Comparison of ENCODE assay signal across 13 cellular contexts in genomic region chr3:61669203-61669602, GRCh38.
DNase-seq lines count a peak whose midpoint lies in the region; ATAC-seq, FAIRE-seq and TF ChIP-seq lines count a peak whose summit lies in the region.
"Had no signal": no experiment of that assay in that cellular context is flagged by ENCODE, and none has a peak within 500 bp of the region (broad histone marks: within the 10 kb centered on the region; RNA-seq: fewer than 3 reads in every experiment).

No MANE protein-coding gene starts in this region.

- no peaks in the 10 kb centered on the region for H3K79me2 ChIP-seq in GM12878 (ENCODE audit: control insufficient read depth, insufficient read depth, low read length)

- H3K4me1 Mint-ChIP-seq in MCF 10A (ENCODE audit: insufficient read depth, unreplicated experiment) (peaks cover 24% of the 10 kb centered on the region), nephron progenitor cell (peaks cover 59% of the 10 kb centered on the region)

- in situ Hi-C loops in GM12878 (cut with MboI): no loop called here

- no peak overlapping the region for H3K9ac ChIP-seq in GM12878 (ENCODE audit: control insufficient read depth, insufficient read depth, low read length)
- H3K9ac ChIP-seq: BLaER1 treated with 17β-estradiol and CSF1 and Interleukin-3, amounts not matched to agents 10 nM and 100 nM had no signal

- FAIRE-seq in GM12878 (lab: Jason Lieb, UNC): no peak

- H3K27me3 Mint-ChIP-seq in MCF 10A (ENCODE audit: insufficient read depth, unreplicated experiment) (no peaks in the 10 kb centered on the region), nephron progenitor cell (ENCODE audit: low read depth, poor library complexity) (no peaks in the 10 kb centered on the region)

- RAD21 ChIA-PET in GM12878 (lab: Charles Lee; ENCODE audit: unreplicated experiment): interaction anchor here (0.9 to 5.9 kb wide), 17 partner anchors 13 to 226 kb away, joined by 3 to 30 read pairs (median 3); no protein-coding TSS in a partner anchor

- peak overlapping the region; percentile 84 for H3K27ac Mint-ChIP-seq in MCF 10A (ENCODE audit: low read depth, unreplicated experiment)
- H3K27ac Mint-ChIP-seq in nephron progenitor cell: peak overlapping the region; percentile 38

- H3K36me3 ChIP-seq in breast epithelium (no peaks in the 10 kb centered on the region), GM12878 (ENCODE audit: control insufficient read depth in 2 of 2, insufficient read depth in 2 of 2, low read length in 1 of 2) (no peaks in the 10 kb centered on the region)

- TF ChIP-seq CTCF in MCF 10A (IDR thresholded peaks at IDR 0.05; ENCODE audit: unreplicated experiment) (no peak), breast epithelium (IDR thresholded peaks at IDR 0.05) (no peak), GM12878 (IDR thresholded peaks at IDR 0.05 in 2 of 3, conservative IDR thresholded peaks at IDR 0.05 in 1 of 3; ENCODE audit: control insufficient read depth in 2 of 3, extremely low read depth in 1 of 3, insufficient read depth in 1 of 3, low read depth in 3 of 3, low read length in 3 of 3) (no peak), nephron progenitor cell (IDR thresholded peaks at IDR 0.05) (no peak)

- 22% methylated on average over 3 of the region's 3 CpGs for WGBS in GM12878 (ENCODE audit: insufficient coverage, insufficient replicate concordance, low lambda C conversion rate, missing lambda C conversion rate)

- POLR2A ChIA-PET in MCF 10A (lab: Yijun Ruan, JAX): interaction anchor here (0.8 to 2.5 kb wide), 7 partner anchors 11 to 108 kb away, joined by 3 to 15 read pairs (median 4); partner anchors contain the start of gene PTPRG
- POLR2A ChIA-PET in GM12878 (lab: Charles Lee): interaction anchor here (0.6 to 1.7 kb wide), 11 partner anchors 10 to 226 kb away, joined by 3 to 10 read pairs (median 4); no protein-coding TSS in a partner anchor

- H3K27me3 ChIP-seq in breast epithelium: no peaks in the 10 kb centered on the region
- no peaks in the 10 kb centered on the region for H3K27me3 ChIP-seq in GM12878 (replicated peaks in 1 of 2; ENCODE audit: control insufficient read depth in 2 of 2, insufficient read depth in 2 of 2, low read length in 1 of 2)
- H3K27me3 ChIP-seq: BLaER1 treated with 17β-estradiol and CSF1 and Interleukin-3, amounts not matched to agents 10 nM and 100 nM had no signal

- H2AFZ ChIP-seq in GM12878 (ENCODE audit: control insufficient read depth, low read depth, low read length): no peak overlapping the region

- H3K27ac ChIP-seq in breast epithelium: no peak overlapping the region
- H3K27ac ChIP-seq in GM12878 (ENCODE audit: control insufficient read depth, insufficient read depth): no peak overlapping the region
- H3K27ac ChIP-seq: BLaER1 treated with 17β-estradiol and CSF1 and Interleukin-3, amounts not matched to agents 10 nM and 100 nM had no signal

- H3K36me3 Mint-ChIP-seq in MCF 10A (ENCODE audit: insufficient read depth, unreplicated experiment): peaks cover 7% of the 10 kb centered on the region
- H3K36me3 Mint-ChIP-seq in nephron progenitor cell (ENCODE audit: low read depth): peaks cover 32% of the 10 kb centered on the region

- TF ChIP-seq EP300 in GM12878 (IDR thresholded peaks at IDR 0.05; ENCODE audit: borderline replicate concordance in 1 of 2, control insufficient read depth in 1 of 2, low read depth in 2 of 2, low read length in 2 of 2): no peak

- CTCF ChIA-PET in MCF 10A (lab: Yijun Ruan, JAX) (interaction anchor here (1.3 kb wide), 1 partner anchor 14 kb away, joined by 3 read pairs; no protein-coding TSS in a partner anchor), GM12878 (lab: Yijun Ruan, JAX) (interaction anchor here (1.0 to 3.2 kb wide), 9 partner anchors 9 to 519 kb away, joined by 3 to 21 read pairs (median 5); no protein-coding TSS in a partner anchor)

- no peak for DNase-seq in MCF 10A (ENCODE audit: unreplicated experiment)
- DNase-seq in breast epithelium (ENCODE audit: low spot score in 2 of 2): no peak
- peak; percentile 24 for DNase-seq in NCI-H69 (lab: John Stamatoyannopoulos, UW)
- no peak for DNase-seq in GM12878 (ENCODE audit: low read depth, low spot score)
- DNase-seq in nephron progenitor cell: no peak
- DNase-seq in foreskin melanocyte: no peak
- DNase-seq: Kasumi-1, MV-4-11, NCI-H1417 treated with DMSO at 0.1 percent for 48 hours, NCI-H2081 had no signal

- intact Hi-C loops in MCF 10A (cut with micrococcal nuclease): no loop called here
- intact Hi-C loops in breast epithelium (cut with DNase I; ENCODE audit: low total_unique reads): no loop called here
- intact Hi-C loops in GM12878 (cut with micrococcal nuclease; ENCODE audit: unreplicated experiment): no loop called here

- TF ChIP-seq POLR2A in breast epithelium (IDR thresholded peaks at IDR 0.05) (no peak), GM12878 (IDR thresholded peaks at IDR 0.05; ENCODE audit: low read depth, low read length) (no peak), GM18505 (IDR thresholded peaks at IDR 0.05; ENCODE audit: borderline replicate concordance, extremely low read depth, insufficient read depth, insufficient read length) (no peak)

- H3K9me3 Mint-ChIP-seq in MCF 10A (ENCODE audit: unreplicated experiment) (no peaks in the 10 kb centered on the region), nephron progenitor cell (peaks cover 30% of the 10 kb centered on the region)

- no peak for TF ChIP-seq RAD21 in GM12878 (IDR thresholded peaks at IDR 0.05; ENCODE audit: insufficient read depth, low read depth, low read length)

- peak; percentile 20 for ATAC-seq in GM12878
- ATAC-seq in GM18505 (IDR thresholded peaks at IDR 0.05; ENCODE audit: unreplicated experiment): no peak
- ATAC-seq in HG02588 (IDR thresholded peaks at IDR 0.05; ENCODE audit: unreplicated experiment): no peak

- SMC1A ChIA-PET in GM12878 (lab: Charles Lee; ENCODE audit: uncharacterized antibody, unreplicated experiment): interaction anchor here (0.7 to 3.4 kb wide), 27 partner anchors 8 to 568 kb away, joined by 3 to 34 read pairs (median 3); partner anchors contain the start of gene PTPRG

- H3K4me2 ChIP-seq in GM12878 (ENCODE audit: control insufficient read depth, insufficient read depth): no peak overlapping the region
- H3K4me2 ChIP-seq: BLaER1 treated with 17β-estradiol and CSF1 and Interleukin-3, amounts not matched to agents 10 nM and 100 nM had no signal

- BruUV-seq in MCF 10A (replicated peaks; lab: Mats Ljungman, UMichigan) (no TSS peak), GM12878 (replicated peaks; lab: Mats Ljungman, UMichigan) (no TSS peak)

- H3K9me3 ChIP-seq in breast epithelium (no peaks in the 10 kb centered on the region), GM12878 (replicated peaks; ENCODE audit: control insufficient read depth, insufficient read depth, low read length) (no peaks in the 10 kb centered on the region)

- no peaks in the 10 kb centered on the region for H3K4me1 ChIP-seq in breast epithelium
- H3K4me1 ChIP-seq in GM12878 (ENCODE audit: control insufficient read depth, insufficient read depth, low read length): no peaks in the 10 kb centered on the region
- H3K4me1 ChIP-seq: BLaER1 treated with 17β-estradiol and CSF1 and Interleukin-3, amounts not matched to agents 10 nM and 100 nM had no signal

- H3K4me3 ChIP-seq in breast epithelium (no peak overlapping the region), GM12878 (no peak overlapping the region)
- H3K4me3 ChIP-seq: BLaER1 treated with 17β-estradiol and CSF1 and Interleukin-3, amounts not matched to agents 10 nM and 100 nM had no signal

- no peaks in the 10 kb centered on the region for H4K20me1 ChIP-seq in GM12878 (ENCODE audit: control insufficient read depth, insufficient read depth)

- H3K4me3 Mint-ChIP-seq in MCF 10A (ENCODE audit: unreplicated experiment) (no peak overlapping the region), nephron progenitor cell (no peak overlapping the region)

TF ChIP-seq in GM12878, 131 proteins besides CTCF, POLR2A, EP300 and RAD21:
- TF ChIP-seq MLLT1 (IDR thresholded peaks at IDR 0.05) (peak; percentile 73), TBL1XR1 (IDR thresholded peaks at IDR 0.05; ENCODE audit: low read depth, low read length) (no peak)
